Comparison of ENCODE assay signal across 24 cellular contexts in genomic region chr7:135817576-135817975, GRCh38.
DNase-seq lines count a peak whose midpoint lies in the region; ATAC-seq and TF ChIP-seq lines count a peak whose summit lies in the region.
"Had no signal": no experiment of that assay in that cellular context is flagged by ENCODE, and none has a peak within 500 bp of the region (broad histone marks: within the 10 kb centered on the region; RNA-seq: fewer than 3 reads in every experiment).

No MANE protein-coding gene starts in this region.

- peak overlapping the region; percentile 37 for H2AFZ ChIP-seq in osteoblast (ENCODE audit: low read length)
- H2AFZ ChIP-seq: GM23338 had no signal

- H3K4me3 ChIP-seq in heart left ventricle (no peak overlapping the region), right cardiac atrium (ENCODE audit: low read length) (no peak overlapping the region), osteoblast (ENCODE audit: insufficient read depth, low read length) (no peak overlapping the region), upper lobe of right lung (no peak overlapping the region)
- H3K4me3 ChIP-seq: A549; BLaER1 treated with 17β-estradiol and CSF1 and Interleukin-3, amounts not matched to agents 10 nM and 100 nM; GM12878; GM23338 had no signal

- no peaks in the 10 kb centered on the region for H3K4me1 ChIP-seq in heart left ventricle
- no peaks in the 10 kb centered on the region for H3K4me1 ChIP-seq in right cardiac atrium (ENCODE audit: control insufficient read depth, insufficient read depth, low read length)
- H3K4me1 ChIP-seq in osteoblast (ENCODE audit: insufficient read depth, low read length): no peaks in the 10 kb centered on the region
- H3K4me1 ChIP-seq in upper lobe of right lung: no peaks in the 10 kb centered on the region
- H3K4me1 ChIP-seq: A549; BE2C; BLaER1 treated with 17β-estradiol and CSF1 and Interleukin-3, amounts not matched to agents 10 nM and 100 nM had no signal

- H3K4me2 ChIP-seq in osteoblast (ENCODE audit: insufficient read depth, low read length): no peak overlapping the region
- H3K4me2 ChIP-seq: A549; BLaER1 treated with 17β-estradiol and CSF1 and Interleukin-3, amounts not matched to agents 10 nM and 100 nM; GM23338 had no signal

- H4K20me1 ChIP-seq in osteoblast (ENCODE audit: insufficient read depth, low read length): no peaks in the 10 kb centered on the region
- H4K20me1 ChIP-seq: BLaER1 treated with 17β-estradiol and CSF1 and Interleukin-3, amounts not matched to agents 10 nM and 100 nM had no signal

- peak overlapping the region in 1 of 12 donors; percentile 41 for H3K27ac ChIP-seq in heart left ventricle
- no peak overlapping the region for H3K27ac ChIP-seq in right cardiac atrium (ENCODE audit: low read length)
- no peak overlapping the region for H3K27ac ChIP-seq in osteoblast (ENCODE audit: low read depth, low read length)
- H3K27ac ChIP-seq in upper lobe of right lung: no peak overlapping the region
- H3K27ac ChIP-seq: A549; BLaER1 treated with 17β-estradiol and CSF1 and Interleukin-3, amounts not matched to agents 10 nM and 100 nM had no signal

- H3K79me2 ChIP-seq in osteoblast (ENCODE audit: insufficient read depth, low read length): no peaks in the 10 kb centered on the region

- intact Hi-C loops in heart left ventricle (cut with DNase I) (no loop called here), Right ventricle myocardium superior (cut with DNase I) (no loop called here), left ventricle myocardium superior (cut with micrococcal nuclease) (no loop called here), right cardiac atrium (cut with DNase I) (no loop called here), upper lobe of right lung (cut with DNase I) (no loop called here)

- no peak for TF ChIP-seq CTCF in heart left ventricle (IDR thresholded peaks at IDR 0.05)
- TF ChIP-seq CTCF in osteoblast (IDR thresholded peaks at IDR 0.05; ENCODE audit: extremely low read depth, low read depth, low read length): no peak
- TF ChIP-seq CTCF in upper lobe of right lung (IDR thresholded peaks at IDR 0.05): no peak

- no peak for TF ChIP-seq POLR2A in heart left ventricle (IDR thresholded peaks at IDR 0.05)

- ATAC-seq in heart left ventricle: peak in 3 of 4 donors; percentile 34 to 82 (median 52)
- no peak for ATAC-seq in Right ventricle myocardium superior (ENCODE audit: poor library complexity)
- ATAC-seq in left ventricle myocardium superior: peak; percentile 58
- ATAC-seq in right cardiac atrium: no peak
- ATAC-seq in upper lobe of right lung: no peak
- ATAC-seq: A549, GM12878, GM23338, HCT116 had no signal

- DNase-seq in heart left ventricle (peak in 2 of 5 donors; percentile 43 to 45), Right ventricle myocardium superior (no peak), left ventricle myocardium superior (no peak), right cardiac atrium (no peak), osteoblast (ENCODE audit: insufficient read length, low spot score, missing footprints) (no peak), stromal cell of bone marrow (ENCODE audit: low read depth) (peak; percentile 16), T-helper 1 cell (no peak), upper lobe of right lung (no peak)
- DNase-seq: 8988T; ACHN; AML-193; BE2C; CD4-positive, alpha-beta T cell; CD8-positive, alpha-beta memory T cell; DMS 273 treated with DMSO at 0.1 percent for 48 hours; DMS79; EL; GDM1; H9 had no signal

- H3K27me3 ChIP-seq in heart left ventricle (no peaks in the 10 kb centered on the region), right cardiac atrium (ENCODE audit: control insufficient read depth, insufficient read depth) (no peaks in the 10 kb centered on the region), osteoblast (ENCODE audit: insufficient read depth, low read length) (no peaks in the 10 kb centered on the region), upper lobe of right lung (no peaks in the 10 kb centered on the region)
- H3K27me3 ChIP-seq: BE2C; BLaER1 treated with 17β-estradiol and CSF1 and Interleukin-3, amounts not matched to agents 10 nM and 100 nM had no signal

- 51 to 74% (median 63%) methylated on average over 10 to 11 of the region's 11 CpGs for WGBS in heart left ventricle, 4 donors
- 75% methylated on average over 11 of the region's 11 CpGs for WGBS in right cardiac atrium

- no peaks in the 10 kb centered on the region for H3K36me3 ChIP-seq in heart left ventricle
- H3K36me3 ChIP-seq in osteoblast (ENCODE audit: insufficient read depth, low read length): no peaks in the 10 kb centered on the region
- H3K36me3 ChIP-seq in upper lobe of right lung: no peaks in the 10 kb centered on the region
- H3K36me3 ChIP-seq: BE2C; BLaER1 treated with 17β-estradiol and CSF1 and Interleukin-3, amounts not matched to agents 10 nM and 100 nM had no signal

- H3K9me3 ChIP-seq in heart left ventricle (no peaks in the 10 kb centered on the region), right cardiac atrium (ENCODE audit: control insufficient read depth, low read length) (no peaks in the 10 kb centered on the region), osteoblast (ENCODE audit: low read depth, low read length) (no peaks in the 10 kb centered on the region), upper lobe of right lung (no peaks in the 10 kb centered on the region)
- H3K9me3 ChIP-seq: A549; BE2C; BLaER1 treated with 17β-estradiol and CSF1 and Interleukin-3, amounts not matched to agents 10 nM and 100 nM had no signal

Comparison
In these comparisons a context has a peak if more than half of its experiments do, and no peak if none do; other contexts are left out.
1. ATAC-seq: peak in heart left ventricle (3 of 4) and left ventricle myocardium superior (single experiment); none in Right ventricle myocardium superior (single experiment), right cardiac atrium (0 of 2) and upper lobe of right lung (single experiment).